2 cellular contexts compared by ENCODE assay signal in genomic region chr6:10725716-10726115, GRCh38.
TF ChIP-seq lines count a peak whose summit lies in the region.

No MANE protein-coding gene starts in this region.

TF ChIP-seq in WTC11, 78 proteins besides CTCF, POLR2A, EP300 and RAD21 (continued from another document):
- TF ChIP-seq ZNF512 (CRISPR knock-in tag; IDR thresholded peaks at IDR 0.05; ENCODE audit: borderline replicate concordance) (no peak), CBFB (CRISPR knock-in tag; IDR thresholded peaks at IDR 0.05; ENCODE audit: low read depth) (no peak), ELF4 (CRISPR knock-in tag; IDR thresholded peaks at IDR 0.05; ENCODE audit: low read depth) (no peak), CREM (CRISPR knock-in tag; IDR thresholded peaks at IDR 0.05) (no peak), HMGXB4 (CRISPR knock-in tag; IDR thresholded peaks at IDR 0.05) (no peak), MYBL2 (CRISPR knock-in tag; IDR thresholded peaks at IDR 0.05) (no peak), SP1 (CRISPR knock-in tag; conservative IDR thresholded peaks at IDR 0.05) (no peak)

TF ChIP-seq in GM23338, 12 proteins besides CTCF, POLR2A, EP300 and RAD21 (continued from another document):
- no peak for TF ChIP-seq REST (IDR thresholded peaks at IDR 0.05; ENCODE audit: unreplicated experiment)
- no peak for TF ChIP-seq POLR2AphosphoS5 (IDR thresholded peaks at IDR 0.05; ENCODE audit: low read depth)
- no peak for TF ChIP-seq ZNF114 (CRISPR knock-in tag; IDR thresholded peaks at IDR 0.05)
- no peak for TF ChIP-seq EZH2 (IDR thresholded peaks at IDR 0.05; ENCODE audit: low read depth, unreplicated experiment)
- no peak for TF ChIP-seq STAT1 (IDR thresholded peaks at IDR 0.05; ENCODE audit: unreplicated experiment)
- TF ChIP-seq, protein P1, sequence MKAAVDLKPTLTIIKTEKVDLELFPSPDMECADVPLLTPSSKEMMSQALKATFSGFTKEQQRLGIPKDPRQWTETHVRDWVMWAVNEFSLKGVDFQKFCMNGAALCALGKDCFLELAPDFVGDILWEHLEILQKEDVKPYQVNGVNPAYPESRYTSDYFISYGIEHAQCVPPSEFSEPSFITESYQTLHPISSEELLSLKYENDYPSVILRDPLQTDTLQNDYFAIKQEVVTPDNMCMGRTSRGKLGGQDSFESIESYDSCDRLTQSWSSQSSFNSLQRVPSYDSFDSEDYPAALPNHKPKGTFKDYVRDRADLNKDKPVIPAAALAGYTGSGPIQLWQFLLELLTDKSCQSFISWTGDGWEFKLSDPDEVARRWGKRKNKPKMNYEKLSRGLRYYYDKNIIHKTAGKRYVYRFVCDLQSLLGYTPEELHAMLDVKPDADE (IDR thresholded peaks at IDR 0.05): no peak
- TF ChIP-seq ZNF462 (CRISPR knock-in tag; IDR thresholded peaks at IDR 0.05): no peak
- TF ChIP-seq NANOG (IDR thresholded peaks at IDR 0.05; ENCODE audit: borderline replicate concordance): no peak
